ENCODE assay signal across 9 cellular contexts in the genomic region with DNA sequence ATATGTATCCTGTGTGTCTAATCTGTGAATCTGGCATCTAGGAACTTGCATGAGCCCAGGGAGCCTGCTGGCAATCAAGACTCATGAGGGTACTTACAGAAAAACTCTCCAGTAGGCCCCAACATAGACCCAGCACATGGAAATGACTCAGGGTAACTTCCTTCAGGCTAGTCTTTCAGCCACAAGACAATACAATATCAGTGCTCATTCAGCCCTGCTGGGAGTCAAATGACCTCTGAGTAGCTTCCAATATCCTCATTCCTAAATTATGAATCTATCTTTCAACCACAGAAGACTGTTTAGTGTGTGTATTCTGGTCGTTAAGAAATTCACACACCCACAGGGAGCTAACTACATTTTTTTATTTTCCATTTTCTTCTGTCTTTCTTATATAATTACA.
DNase-seq lines count a peak whose midpoint lies in the region; ATAC-seq and TF ChIP-seq lines count a peak whose summit lies in the region.
"Had no signal": no experiment of that assay in that cellular context is flagged by ENCODE, and none has a peak within 500 bp of the region (broad histone marks: within the 10 kb centered on the region; RNA-seq: fewer than 3 reads in every experiment).

No MANE protein-coding gene starts in this region.

- DNase-seq in GM03348 (ENCODE audit: low spot score): peak; percentile 48
- peak; percentile 97 for DNase-seq in RPMI7951 (ENCODE audit: low read depth)
- DNase-seq in epithelial cell of esophagus (ENCODE audit: low read depth): peak; percentile 97
- peak; percentile 89 for DNase-seq in osteoblast (ENCODE audit: insufficient read length, low spot score, missing footprints)
- DNase-seq in left ventricle myocardium superior: no peak
- DNase-seq in esophagus squamous epithelium (lab: John Stamatoyannopoulos, UW): no peak
- no peak for DNase-seq in activated CD8-positive, alpha-beta memory T cell treated with anti-CD3 and anti-CD28 coated beads, Interleukin-2, amount 50 U/mL, for 48 hours
- DNase-seq: nephron progenitor cell had no signal

- H3K4me1 ChIP-seq in osteoblast (ENCODE audit: insufficient read depth, low read length) (peaks cover 21% of the 10 kb centered on the region), esophagus squamous epithelium (no peaks in the 10 kb centered on the region)

- H2AFZ ChIP-seq in osteoblast (ENCODE audit: low read length): peak overlapping the region; percentile 67

- no peak for TF ChIP-seq POLR2A in esophagus squamous epithelium (IDR thresholded peaks at IDR 0.05)

- H3K79me2 ChIP-seq in osteoblast (ENCODE audit: insufficient read depth, low read length): no peaks in the 10 kb centered on the region

- no peaks in the 10 kb centered on the region for H4K20me1 ChIP-seq in osteoblast (ENCODE audit: insufficient read depth, low read length)

- H3K27ac ChIP-seq in osteoblast (ENCODE audit: low read depth, low read length) (peak overlapping the region; percentile 87), esophagus squamous epithelium (no peak overlapping the region)

- ATAC-seq in GM18517 (IDR thresholded peaks at IDR 0.05; ENCODE audit: unreplicated experiment) (no peak), left ventricle myocardium superior (no peak)

- H3K4me2 ChIP-seq in osteoblast (ENCODE audit: insufficient read depth, low read length): peak overlapping the region; percentile 9

- H3K9me3 ChIP-seq in osteoblast (ENCODE audit: low read depth, low read length) (no peaks in the 10 kb centered on the region), esophagus squamous epithelium (no peaks in the 10 kb centered on the region)

- intact Hi-C loops in left ventricle myocardium superior (cut with micrococcal nuclease): no loop called here
- intact Hi-C loops in esophagus squamous epithelium (cut with DNase I): no loop called here

- H3K36me3 ChIP-seq in osteoblast (ENCODE audit: insufficient read depth, low read length): no peaks in the 10 kb centered on the region
- H3K36me3 ChIP-seq in esophagus squamous epithelium: no peaks in the 10 kb centered on the region

- TF ChIP-seq CTCF in epithelial cell of esophagus (IDR thresholded peaks at IDR 0.05; ENCODE audit: insufficient read depth, low read depth, low read length, missing control alignments): no peak
- TF ChIP-seq CTCF in osteoblast (IDR thresholded peaks at IDR 0.05; ENCODE audit: extremely low read depth, low read depth, low read length): no peak
- no peak for TF ChIP-seq CTCF in esophagus squamous epithelium (IDR thresholded peaks at IDR 0.05)

- H3K4me3 ChIP-seq in epithelial cell of esophagus (ENCODE audit: low read length) (no peak overlapping the region), osteoblast (ENCODE audit: insufficient read depth, low read length) (no peak overlapping the region), esophagus squamous epithelium (no peak overlapping the region)

- H3K27me3 ChIP-seq in osteoblast (ENCODE audit: insufficient read depth, low read length): no peaks in the 10 kb centered on the region
- no peaks in the 10 kb centered on the region for H3K27me3 ChIP-seq in esophagus squamous epithelium

- WGBS in esophagus squamous epithelium, 2 donors: 11 to 13% methylated on average over 1 of the region's 1 CpG

Comparison
In these comparisons a context has a peak if more than half of its experiments do, and no peak if none do; other contexts are left out.
1. DNase-seq: peak in GM03348 (single experiment), RPMI7951 (single experiment), epithelial cell of esophagus (single experiment) and osteoblast (single experiment); none in left ventricle myocardium superior (single experiment), esophagus squamous epithelium (single experiment) and activated CD8-positive, alpha-beta memory T cell treated with anti-CD3 and anti-CD28 coated beads, Interleukin-2, amount 50 U/mL, for 48 hours (single experiment).